Comparison of ENCODE assay signal across 4 cellular contexts in the genomic region with DNA sequence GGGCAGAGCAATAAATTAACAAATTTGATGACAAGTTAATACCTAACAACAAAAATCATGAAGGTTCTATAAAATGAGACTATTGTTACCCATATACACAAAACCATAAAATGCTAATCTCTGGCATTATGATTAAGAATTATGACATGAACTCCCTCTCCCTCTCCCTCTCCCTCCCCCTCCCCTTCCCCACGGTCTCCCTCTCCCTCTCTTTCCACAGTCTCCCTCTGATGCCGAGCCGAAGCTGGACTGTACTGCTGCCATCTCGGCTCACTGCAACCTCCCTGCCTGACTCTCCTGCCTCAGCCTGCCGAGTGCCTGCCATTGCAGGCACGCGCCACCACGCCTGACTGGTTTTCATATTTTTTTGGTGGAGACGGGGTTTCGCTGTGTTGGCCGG.
DNase-seq lines count a peak whose midpoint lies in the region; FAIRE-seq and TF ChIP-seq lines count a peak whose summit lies in the region.
"Not testable (repeated sequence)": the region's sequence is repeated elsewhere in the genome, so short reads cannot be mapped to it uniquely, and the experiment has no call there.

No MANE protein-coding gene starts in this region.

- TF ChIP-seq CTCF in HEK293 (tag by site-specific recombination; IDR thresholded peaks at IDR 0.05); endothelial cell (IDR thresholded peaks at IDR 0.05; ENCODE audit: unreplicated experiment); glutamatergic neuron (IDR thresholded peaks at IDR 0.05; ENCODE audit: partially characterized antibody, unreplicated experiment): not testable (repeated sequence)

- H3K36me3 Mint-ChIP-seq in endothelial cell (ENCODE audit: low read depth, unreplicated experiment); glutamatergic neuron (ENCODE audit: unreplicated experiment): not testable (repeated sequence)

- peak; percentile 45 for FAIRE-seq in H54 (lab: Jason Lieb, UNC)

- not testable (repeated sequence) for H3K4me1 ChIP-seq in HEK293 (ENCODE audit: control insufficient read depth, insufficient read depth, low read length)

- POLR2A ChIA-PET in HEK293 (lab: Yijun Ruan, JAX): not testable (repeated sequence)

- not testable (repeated sequence) for DNase-seq in H54 (ENCODE audit: insufficient read length, low spot score); endothelial cell (ENCODE audit: low spot score); glutamatergic neuron

- not testable (repeated sequence) for H3K27ac Mint-ChIP-seq in endothelial cell (ENCODE audit: unreplicated experiment)
- H3K27ac Mint-ChIP-seq in glutamatergic neuron (ENCODE audit: unreplicated experiment): peak overlapping the region; percentile 67

- not testable (repeated sequence) for H3K4me3 ChIP-seq in HEK293 (ENCODE audit: low read depth, low read length)

- peak overlapping the region; percentile 78 for H3K4me3 Mint-ChIP-seq in endothelial cell (ENCODE audit: unreplicated experiment)
- not testable (repeated sequence) for H3K4me3 Mint-ChIP-seq in glutamatergic neuron (ENCODE audit: unreplicated experiment)

- not testable (repeated sequence) for H3K36me3 ChIP-seq in HEK293 (ENCODE audit: control insufficient read depth in 2 of 2, insufficient read depth in 1 of 2, low read length in 2 of 2)

- not testable (repeated sequence) for H3K27me3 Mint-ChIP-seq in endothelial cell (ENCODE audit: unreplicated experiment); glutamatergic neuron (ENCODE audit: unreplicated experiment)

- H3K9me3 ChIP-seq in HEK293 (ENCODE audit: control insufficient read depth, insufficient read depth, low read depth, low read length): not testable (repeated sequence)

- H3K27ac ChIP-seq in HEK293 (ENCODE audit: extremely low read depth, low read depth, low read length): not testable (repeated sequence)

- not testable (repeated sequence) for TF ChIP-seq POLR2A in H54 (IDR thresholded peaks at IDR 0.05; ENCODE audit: low read depth, low read length)

- H3K4me1 Mint-ChIP-seq in endothelial cell (ENCODE audit: unreplicated experiment); glutamatergic neuron (ENCODE audit: low read depth, unreplicated experiment): not testable (repeated sequence)

- H3K9me3 Mint-ChIP-seq in endothelial cell (ENCODE audit: unreplicated experiment); glutamatergic neuron (ENCODE audit: unreplicated experiment): not testable (repeated sequence)

- CTCF ChIA-PET in HEK293 (lab: Yijun Ruan, JAX): not testable (repeated sequence)

TF ChIP-seq in HEK293, 187 proteins besides CTCF, POLR2A, EP300 and RAD21:
- peak; percentile 95 for TF ChIP-seq ZNF202 (tag by site-specific recombination; IDR thresholded peaks at IDR 0.05; ENCODE audit: borderline replicate concordance)
